Comparison of ENCODE assay signal across 8 cellular contexts in genomic region chr1:46036894-46037596, GRCh38.
DNase-seq lines count a peak whose midpoint lies in the region; ATAC-seq and TF ChIP-seq lines count a peak whose summit lies in the region.

No MANE protein-coding gene starts in this region.

- WGBS in right lobe of liver (ENCODE audit: insufficient coverage, low coverage, low lambda C conversion rate, missing lambda C conversion rate): 21% methylated on average over 4 of the region's 9 CpGs

- TF ChIP-seq CTCF in coronary artery (IDR thresholded peaks at IDR 0.05) (peak; percentile 96), right lobe of liver (IDR thresholded peaks at IDR 0.05) (peak; percentile 94 to 99 (median 99))

- DNase-seq in D341Med (ENCODE audit: low spot score): peak; percentile 81
- DNase-seq in NCI-H526 treated with DMSO at 0.1 percent for 48 hours (lab: John Stamatoyannopoulos, UW): peak; percentile 79
- peak; percentile 87 for DNase-seq in activated CD4-positive, alpha-beta T cell treated with anti-CD3 and anti-CD28 coated beads, Interleukin-2, amount 50 U/mL, for 1 hour
- peak; percentile 87 for DNase-seq in coronary artery (ENCODE audit: low spot score)
- DNase-seq in right lobe of liver: peak; percentile 83 to 85 (median 84)
- peak; percentile 73 to 79 (median 76) for DNase-seq in stimulated activated CD4-positive, alpha-beta T cell treated with anti-CD3 and anti-CD28 coated beads, TNF-alpha, amount 100 ng/mL, for 24 hours (ENCODE audit: low read depth in 3 of 3)

- no peaks in the 10 kb centered on the region for H3K27me3 ChIP-seq in right lobe of liver

- peaks cover 0 to 5% (median 0%) of the 10 kb centered on the region in 4 donors for H3K4me1 ChIP-seq in right lobe of liver

- H3K27ac ChIP-seq in coronary artery (no peak overlapping the region), right lobe of liver (no peak overlapping the region)

- TF ChIP-seq POLR2A in right lobe of liver (IDR thresholded peaks at IDR 0.05): no peak

- H3K4me3 ChIP-seq in coronary artery (no peak overlapping the region), right lobe of liver (no peak overlapping the region)

- H3K9me3 ChIP-seq in right lobe of liver: no peaks in the 10 kb centered on the region

- ATAC-seq in HG02759 (IDR thresholded peaks at IDR 0.05; ENCODE audit: unreplicated experiment) (peak; percentile 55), right lobe of liver (peak; percentile 82 to 94 (median 85)), HG02610 (IDR thresholded peaks at IDR 0.05; ENCODE audit: unreplicated experiment) (no peak)

- H3K36me3 ChIP-seq in right lobe of liver: peaks cover 0 to 3% (median 0%) of the 10 kb centered on the region in 4 donors

- intact Hi-C loops in right lobe of liver (cut with DNase I): loop anchor here (5.0 kb wide), 1 partner anchor 145 kb away; no protein-coding TSS in a partner anchor
